In the genomic region with DNA sequence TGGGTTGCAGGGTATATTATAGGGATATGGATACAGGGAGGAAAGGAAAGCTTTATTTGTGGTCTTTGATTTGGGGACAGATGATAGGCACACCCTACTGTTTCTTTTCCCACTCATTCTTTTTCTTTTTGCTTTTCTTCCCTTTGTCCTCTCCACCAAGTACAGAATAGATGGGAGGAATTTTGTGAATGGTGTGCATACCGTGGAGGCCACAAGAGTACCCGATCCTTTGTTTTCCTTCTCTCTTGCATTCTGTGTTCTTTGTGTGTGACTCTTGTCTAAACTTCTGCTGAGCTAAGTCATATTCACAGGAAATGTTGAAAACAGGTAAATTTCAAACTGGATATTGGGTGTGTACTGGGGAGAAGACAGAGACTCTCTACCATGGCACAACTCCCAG, we compare ENCODE assay signal across 34 cellular contexts.
"Had no signal": no experiment of that assay in that cellular context is flagged by ENCODE, and none has a peak within 500 bp of the region (broad histone marks: within the 10 kb centered on the region; RNA-seq: fewer than 3 reads in every experiment).

No MANE protein-coding gene starts in this region.

- H3K9me3 ChIP-seq: adrenal gland, breast epithelium, colonic mucosa had no signal

- H3K27ac Mint-ChIP-seq: activated CD4-positive, alpha-beta memory T cell treated with anti-CD3 and anti-CD28 coated beads for 36 hours; activated CD4-positive, alpha-beta T cell treated with anti-CD3 and anti-CD28 coated beads for 36 hours; activated CD4-positive, alpha-beta T cell treated with anti-CD3 and anti-CD28 coated beads, Interleukin-2, amount 10 ng/mL, durations not matched to agents 24 days and 14 days; activated CD8-positive, alpha-beta memory T cell treated with anti-CD3 and anti-CD28 coated beads, Interleukin-2, amount 10 ng/mL, durations not matched to agents 7 days and 5 days; activated CD8-positive, alpha-beta T cell treated with anti-CD3 and anti-CD28 coated beads, Interleukin-2, amount 10 ng/mL, durations not matched to agents 7 days and 5 days; activated naive CD4-positive, alpha-beta T cell treated with anti-CD3 and anti-CD28 coated beads for 36 hours; activated naive CD4-positive, alpha-beta T cell treated with anti-CD3 and anti-CD28 coated beads, Interleukin-2, amount 50 U/mL, for 24 hours; activated naive CD8-positive, alpha-beta T cell treated with anti-CD3 and anti-CD28 coated beads for 36 hours; activated naive CD8-positive, alpha-beta T cell treated with anti-CD3 and anti-CD28 coated beads, Interleukin-2, amount 50 U/mL, for 24 hours; activated T-helper 1 cell treated with anti-CD3 and anti-CD28 coated beads, Interleukin-12 subunit alpha, Interleukin-12 subunit beta, Interleukin-2, Interleukin-4 antibody, amounts not matched to agents 30 ng/mL and 10 ng/mL and 1 ng/mL, durations not matched to agents 14 hours and 24 hours and 36 hours; activated T-helper 2 cell treated with anti-CD3 and anti-CD28 coated beads, Interferon-gamma antibody, Interleukin-2, Interleukin-4, amounts not matched to agents 10 μg/mL and 5 μg/mL and 100 μg/mL, durations not matched to agents 14 hours and 24 hours and 36 hours; brain; T-helper 17 cell; T-helper 2 cell treated with Interferon-gamma antibody and Interleukin-4, amounts not matched to agents 5 μg/mL and 100 μg/mL, for 36 hours had no signal

- DNase-seq: activated CD4-positive, alpha-beta memory T cell treated with anti-CD3 and anti-CD28 coated beads for 36 hours; activated CD4-positive, alpha-beta T cell treated with anti-CD3 and anti-CD28 coated beads for 36 hours; activated CD4-positive, alpha-beta T cell treated with anti-CD3 and anti-CD28 coated beads, Interleukin-2, amount 10 ng/mL, durations not matched to agents 24 days and 14 days; activated CD4-positive, CD25-positive, alpha-beta regulatory T cell; activated CD4-positive, CD25-positive, alpha-beta regulatory T cell treated with anti-CD3 and anti-CD28 coated beads, Interleukin-2, amount 50 U/mL, for 72 hours; activated CD8-positive, alpha-beta memory T cell treated with anti-CD3 and anti-CD28 coated beads, Interleukin-2, amount 10 ng/mL, durations not matched to agents 7 days and 5 days; activated CD8-positive, alpha-beta memory T cell treated with anti-CD3 and anti-CD28 coated beads, Interleukin-2, amount 50 U/mL, for 4 hours; activated CD8-positive, alpha-beta T cell treated with anti-CD3 and anti-CD28 coated beads, Interleukin-2, amount 10 ng/mL, durations not matched to agents 7 days and 5 days; activated effector memory CD4-positive, alpha-beta T cell treated with anti-CD3 and anti-CD28 coated beads, Interleukin-2, amount 50 U/mL, for 16 hours; activated naive CD4-positive, alpha-beta T cell treated with anti-CD3 and anti-CD28 coated beads for 36 hours; activated naive CD8-positive, alpha-beta T cell treated with anti-CD3 and anti-CD28 coated beads for 36 hours; activated naive CD8-positive, alpha-beta T cell treated with anti-CD3 and anti-CD28 coated beads, Interleukin-2, amount 50 U/mL, for 24 hours; activated T-cell treated with anti-CD3 and anti-CD28 coated beads, Interleukin-2, amount 50 U/mL, for 1 hour; activated T-cell treated with anti-CD3 and anti-CD28 coated beads, Interleukin-2, amount 50 U/mL, for 48 hours; adrenal gland; amygdala; aorta; central memory CD4-positive, alpha-beta T cell; cerebellar nuclear complex; colonic mucosa; effector CD8-positive, alpha-beta T cell; foreskin fibroblast; head of caudate nucleus; T-helper 17 cell; T1000; WERI-Rb-1 had no signal

- H3K9me3 Mint-ChIP-seq: activated CD4-positive, alpha-beta T cell treated with anti-CD3 and anti-CD28 coated beads, Interleukin-2, amount 10 ng/mL, durations not matched to agents 24 days and 14 days; activated naive CD8-positive, alpha-beta T cell treated with anti-CD3 and anti-CD28 coated beads for 36 hours; activated naive CD8-positive, alpha-beta T cell treated with anti-CD3 and anti-CD28 coated beads, Interleukin-2, amount 50 U/mL, for 24 hours; activated T-helper 1 cell treated with anti-CD3 and anti-CD28 coated beads, Interleukin-12 subunit alpha, Interleukin-12 subunit beta, Interleukin-2, Interleukin-4 antibody, amounts not matched to agents 30 ng/mL and 10 ng/mL and 1 ng/mL, durations not matched to agents 14 hours and 24 hours and 36 hours; activated T-helper 2 cell treated with anti-CD3 and anti-CD28 coated beads, Interferon-gamma antibody, Interleukin-2, Interleukin-4, amounts not matched to agents 10 μg/mL and 5 μg/mL and 100 μg/mL, durations not matched to agents 14 hours and 24 hours and 36 hours; brain; T-helper 2 cell treated with Interferon-gamma antibody and Interleukin-4, amounts not matched to agents 5 μg/mL and 100 μg/mL, for 36 hours had no signal

- H3K36me3 ChIP-seq: adrenal gland, breast epithelium, cardiac muscle cell, colonic mucosa, WERI-Rb-1 had no signal

- H3K4me3 Mint-ChIP-seq: activated CD4-positive, alpha-beta memory T cell treated with anti-CD3 and anti-CD28 coated beads for 36 hours; activated CD4-positive, alpha-beta T cell treated with anti-CD3 and anti-CD28 coated beads for 36 hours; activated CD4-positive, alpha-beta T cell treated with anti-CD3 and anti-CD28 coated beads, Interleukin-2, amount 10 ng/mL, durations not matched to agents 24 days and 14 days; activated CD8-positive, alpha-beta memory T cell treated with anti-CD3 and anti-CD28 coated beads, Interleukin-2, amount 10 ng/mL, durations not matched to agents 7 days and 5 days; activated CD8-positive, alpha-beta T cell treated with anti-CD3 and anti-CD28 coated beads, Interleukin-2, amount 10 ng/mL, durations not matched to agents 7 days and 5 days; activated naive CD4-positive, alpha-beta T cell treated with anti-CD3 and anti-CD28 coated beads for 36 hours; activated naive CD4-positive, alpha-beta T cell treated with anti-CD3 and anti-CD28 coated beads, Interleukin-2, amount 50 U/mL, for 24 hours; activated naive CD8-positive, alpha-beta T cell treated with anti-CD3 and anti-CD28 coated beads for 36 hours; activated naive CD8-positive, alpha-beta T cell treated with anti-CD3 and anti-CD28 coated beads, Interleukin-2, amount 50 U/mL, for 24 hours; activated T-helper 1 cell treated with anti-CD3 and anti-CD28 coated beads, Interleukin-12 subunit alpha, Interleukin-12 subunit beta, Interleukin-2, Interleukin-4 antibody, amounts not matched to agents 30 ng/mL and 10 ng/mL and 1 ng/mL, durations not matched to agents 14 hours and 24 hours and 36 hours; brain; T-helper 17 cell; T-helper 2 cell treated with Interferon-gamma antibody and Interleukin-4, amounts not matched to agents 5 μg/mL and 100 μg/mL, for 36 hours had no signal

- H3K4me3 ChIP-seq: adrenal gland, breast epithelium, cardiac muscle cell, colonic mucosa had no signal

- ATAC-seq: activated CD4-positive, alpha-beta T cell treated with anti-CD3 and anti-CD28 coated beads for 36 hours; activated CD8-positive, alpha-beta memory T cell treated with anti-CD3 and anti-CD28 coated beads, Interleukin-2, amount 10 ng/mL, durations not matched to agents 7 days and 5 days; activated CD8-positive, alpha-beta T cell treated with anti-CD3 and anti-CD28 coated beads, Interleukin-2, amount 10 ng/mL, durations not matched to agents 7 days and 5 days; activated naive CD8-positive, alpha-beta T cell treated with anti-CD3 and anti-CD28 coated beads, Interleukin-2, amount 50 U/mL, for 24 hours; esophagus mucosa; T-helper 17 cell had no signal

- H3K36me3 Mint-ChIP-seq: activated CD4-positive, alpha-beta memory T cell treated with anti-CD3 and anti-CD28 coated beads for 36 hours; activated CD8-positive, alpha-beta memory T cell treated with anti-CD3 and anti-CD28 coated beads, Interleukin-2, amount 10 ng/mL, durations not matched to agents 7 days and 5 days; activated naive CD4-positive, alpha-beta T cell treated with anti-CD3 and anti-CD28 coated beads, Interleukin-2, amount 50 U/mL, for 24 hours; activated naive CD8-positive, alpha-beta T cell treated with anti-CD3 and anti-CD28 coated beads for 36 hours; brain had no signal

- H3K4me1 ChIP-seq: adrenal gland, breast epithelium, colonic mucosa had no signal

- H3K27ac ChIP-seq: adrenal gland, breast epithelium, cardiac muscle cell, colonic mucosa, WERI-Rb-1 had no signal

- H3K27me3 ChIP-seq: adrenal gland, breast epithelium, cardiac muscle cell, colonic mucosa had no signal

- H3K4me1 Mint-ChIP-seq: activated CD4-positive, alpha-beta T cell treated with anti-CD3 and anti-CD28 coated beads for 36 hours; activated CD4-positive, alpha-beta T cell treated with anti-CD3 and anti-CD28 coated beads, Interleukin-2, amount 10 ng/mL, durations not matched to agents 24 days and 14 days; activated CD8-positive, alpha-beta memory T cell treated with anti-CD3 and anti-CD28 coated beads, Interleukin-2, amount 10 ng/mL, durations not matched to agents 7 days and 5 days; activated naive CD4-positive, alpha-beta T cell treated with anti-CD3 and anti-CD28 coated beads, Interleukin-2, amount 50 U/mL, for 24 hours; activated naive CD8-positive, alpha-beta T cell treated with anti-CD3 and anti-CD28 coated beads for 36 hours; activated naive CD8-positive, alpha-beta T cell treated with anti-CD3 and anti-CD28 coated beads, Interleukin-2, amount 50 U/mL, for 24 hours; brain; T-helper 17 cell had no signal

- H3K27me3 Mint-ChIP-seq: activated CD4-positive, alpha-beta memory T cell treated with anti-CD3 and anti-CD28 coated beads for 36 hours; activated CD4-positive, alpha-beta T cell treated with anti-CD3 and anti-CD28 coated beads for 36 hours; activated CD4-positive, alpha-beta T cell treated with anti-CD3 and anti-CD28 coated beads, Interleukin-2, amount 10 ng/mL, durations not matched to agents 24 days and 14 days; activated CD8-positive, alpha-beta memory T cell treated with anti-CD3 and anti-CD28 coated beads, Interleukin-2, amount 10 ng/mL, durations not matched to agents 7 days and 5 days; activated naive CD4-positive, alpha-beta T cell treated with anti-CD3 and anti-CD28 coated beads, Interleukin-2, amount 50 U/mL, for 24 hours; activated naive CD8-positive, alpha-beta T cell treated with anti-CD3 and anti-CD28 coated beads for 36 hours; activated naive CD8-positive, alpha-beta T cell treated with anti-CD3 and anti-CD28 coated beads, Interleukin-2, amount 50 U/mL, for 24 hours; T-helper 17 cell had no signal
